14 cellular contexts compared by ENCODE assay signal in the genomic region with DNA sequence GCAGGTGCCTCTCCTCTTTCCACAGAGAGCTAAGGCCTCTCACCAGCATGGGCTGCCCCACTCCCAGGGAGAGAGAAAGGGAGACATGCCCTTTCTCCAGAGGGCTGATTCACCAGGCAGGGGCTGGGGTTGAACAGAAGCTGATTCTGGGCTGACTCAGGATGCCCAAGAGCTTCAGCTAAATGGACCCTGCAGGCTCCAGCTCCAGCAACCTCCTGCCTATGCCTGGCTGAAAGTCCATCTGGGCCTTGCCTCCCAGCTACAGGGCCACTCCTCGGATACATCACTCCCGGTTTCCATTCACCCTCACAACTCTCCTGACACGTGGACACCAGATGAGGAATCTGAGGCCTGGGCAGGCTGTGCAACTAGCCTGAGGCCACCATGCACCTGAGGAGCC.
"Had no signal": no experiment of that assay in that cellular context is flagged by ENCODE, and none has a peak within 500 bp of the region (broad histone marks: within the 10 kb centered on the region; RNA-seq: fewer than 3 reads in every experiment).

No MANE protein-coding gene starts in this region.

- H3K9ac ChIP-seq: neural progenitor cell had no signal

- H3K36me3 ChIP-seq: gastroesophageal sphincter, neural progenitor cell, pancreas had no signal

- H3K9me3 ChIP-seq: gastroesophageal sphincter, pancreas had no signal

- H3K27me3 ChIP-seq: gastroesophageal sphincter, neural progenitor cell, pancreas had no signal

- DNase-seq: activated naive CD4-positive, alpha-beta T cell treated with Interleukin-2 at 50 U/mL for 16 hours; activated T-cell treated with anti-CD3 and anti-CD28 coated beads for 4 hours; anterior cingulate cortex; cerebellar nuclear complex; effector memory CD4-positive, alpha-beta T cell; left cardiac atrium; pancreas; stimulated activated CD4-positive, alpha-beta T cell treated with anti-CD3 and anti-CD28 coated beads, Interleukin-1b, Interleukin-23, amount 100 ng/mL, for 48 hours; T1000 had no signal

- H3K4me1 Mint-ChIP-seq: mesothelial cell of epicardium had no signal

- H3K27ac Mint-ChIP-seq: mesothelial cell of epicardium had no signal

- H3K36me3 Mint-ChIP-seq: mesothelial cell of epicardium, neural progenitor cell had no signal

- H2AFZ ChIP-seq: neural progenitor cell had no signal

- H3K4me2 ChIP-seq: neural progenitor cell had no signal

- FAIRE-seq: pancreas had no signal

- H3K4me3 Mint-ChIP-seq: mesothelial cell of epicardium, neural progenitor cell had no signal

- H3K4me1 ChIP-seq: gastroesophageal sphincter, pancreas had no signal

- H3K27ac ChIP-seq: gastroesophageal sphincter, neural progenitor cell, pancreas had no signal

- H3K4me3 ChIP-seq: gastroesophageal sphincter, lung, neural progenitor cell, pancreas had no signal

- ATAC-seq: activated CD4-positive, CD25-positive, alpha-beta regulatory T cell treated with anti-CD3 and anti-CD28 coated beads, Interleukin-2, amount 50 U/mL, for 24 hours; gastroesophageal sphincter; left cardiac atrium; pancreas had no signal
